1 cellular context compared by ENCODE assay signal in the genomic region with DNA sequence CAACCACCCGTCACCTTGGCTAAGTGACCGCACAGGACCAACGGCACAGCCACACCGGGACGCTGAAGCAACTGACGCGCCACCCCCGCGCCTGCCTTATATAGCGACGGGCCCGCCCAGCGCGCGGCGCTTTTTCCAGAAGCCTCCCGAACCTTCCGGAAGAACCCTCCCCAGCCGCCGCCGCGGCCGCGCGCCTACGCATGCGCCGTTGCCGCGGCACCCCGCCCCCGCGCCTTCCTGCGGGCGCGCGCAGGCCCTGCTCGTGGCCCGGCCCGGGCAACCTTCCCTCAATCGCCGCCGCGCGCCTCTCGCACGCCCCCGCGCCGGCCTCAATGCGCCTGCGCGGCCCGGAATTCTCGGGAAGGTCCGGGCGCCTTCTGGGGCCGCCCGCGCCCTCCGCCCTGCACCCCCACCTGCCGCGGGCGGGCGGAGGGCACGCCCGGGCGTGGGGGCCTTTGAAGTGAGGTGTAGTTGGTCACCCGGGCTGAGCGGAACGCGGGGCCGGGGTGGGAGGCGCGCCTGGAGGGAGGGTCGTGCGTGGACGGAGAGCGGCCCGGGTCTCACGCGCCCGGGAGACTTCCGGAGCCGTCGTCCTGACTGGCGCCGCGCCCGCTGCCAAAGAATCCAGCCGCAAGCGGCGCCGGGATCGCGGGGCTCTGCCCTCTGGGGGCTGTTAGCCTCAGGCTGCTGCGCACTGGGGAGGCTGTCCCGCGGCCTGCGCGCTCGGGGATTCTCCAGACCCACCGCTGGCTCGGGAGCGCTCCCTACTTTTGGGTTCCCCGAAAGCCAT.
A peak's percentile ranks its signal among the peaks of the same experiment; 100 is the strongest.
TF ChIP-seq lines count a peak whose summit lies in the region.

TSS of gene HSP90AA1 (minus strand) at position 73 of the 790 bp plus-strand sequence. CDS start 666 bp downstream, outside the sequence.

TF ChIP-seq in HepG2, 621 proteins besides CTCF, POLR2A, EP300 and RAD21 (continued from another document and continues in another):
- TF ChIP-seq ZNF501 (CRISPR knock-in tag; IDR thresholded peaks at IDR 0.05) (peak; percentile 81; the same call in 1 of the 2 replicates), ZNF451 (CRISPR knock-in tag; IDR thresholded peaks at IDR 0.05) (peak; percentile 24; the same call in 1 of the 2 replicates), ZFP36L1 (CRISPR knock-in tag; IDR thresholded peaks at IDR 0.05) (peak; percentile 17; the same call in 1 of the 2 replicates), ZFP37 (CRISPR knock-in tag; IDR thresholded peaks at IDR 0.05; ENCODE audit: borderline replicate concordance) (peak; percentile 38; the same call in 1 of the 2 replicates), ZSCAN25 (CRISPR knock-in tag; IDR thresholded peaks at IDR 0.05) (no peak; the same call in 1 of the 2 replicates), IKZF1 (IDR thresholded peaks at IDR 0.05) (no peak), ZBTB3 (CRISPR knock-in tag; IDR thresholded peaks at IDR 0.05; ENCODE audit: borderline replicate concordance, low read depth) (no peak), CREB3 (CRISPR knock-in tag; IDR thresholded peaks at IDR 0.05) (0 out of 2 replicates have a peak, but pooled peaks have one; percentile 34), ZNF703 (CRISPR knock-in tag; IDR thresholded peaks at IDR 0.05; ENCODE audit: borderline replicate concordance) (peak; percentile 59; the same call in 1 of the 2 replicates), SPEN (CRISPR knock-in tag; IDR thresholded peaks at IDR 0.05; ENCODE audit: low read depth) (no peak; the same call in 1 of the 2 replicates), ZNF672 (CRISPR knock-in tag; IDR thresholded peaks at IDR 0.05) (peak; percentile 43; the same call in 1 of the 2 replicates), SMAD9 (CRISPR knock-in tag; IDR thresholded peaks at IDR 0.05) (peak; percentile 84; the same call in 1 of the 2 replicates), DNMT1 (CRISPR knock-in tag; IDR thresholded peaks at IDR 0.05) (no peak), ZFP82 (CRISPR knock-in tag; IDR thresholded peaks at IDR 0.05; ENCODE audit: borderline replicate concordance) (peak; percentile 81; the same call in 1 of the 2 replicates), ZNF552 (CRISPR knock-in tag; IDR thresholded peaks at IDR 0.05; ENCODE audit: borderline replicate concordance) (0 out of 2 replicates have a peak, but pooled peaks have one; percentile 71), NFKBIZ (CRISPR knock-in tag; IDR thresholded peaks at IDR 0.05) (peak; percentile 63; the same call in 1 of the 2 replicates), ZBTB7A (CRISPR knock-in tag; IDR thresholded peaks at IDR 0.05) (0 out of 2 replicates have a peak, but pooled peaks have one; percentile 42), MXD3 (CRISPR knock-in tag; IDR thresholded peaks at IDR 0.05) (peak; percentile 51; the same call in 1 of the 2 replicates), CHD4 (IDR thresholded peaks at IDR 0.05; ENCODE audit: borderline replicate concordance, low read length) (no peak), PLRG1 (conservative IDR thresholded peaks at IDR 0.05) (no peak), SNRNP70 (IDR thresholded peaks at IDR 0.05; ENCODE audit: low read depth, low read length) (no peak), ZNF224 (CRISPR knock-in tag; IDR thresholded peaks at IDR 0.05) (peak; percentile 55; the same call in 1 of the 2 replicates), ZNF777 (CRISPR knock-in tag; IDR thresholded peaks at IDR 0.05) (peak; percentile 84; the same call in 1 of the 2 replicates), TCF7 (IDR thresholded peaks at IDR 0.05; ENCODE audit: low read depth) (no peak), ZNF747 (CRISPR knock-in tag; IDR thresholded peaks at IDR 0.05; ENCODE audit: borderline replicate concordance) (peak; percentile 61; the same call in 1 of the 2 replicates), SIX4 (CRISPR knock-in tag; IDR thresholded peaks at IDR 0.05) (peak; percentile 62), CREBL2 (CRISPR knock-in tag; IDR thresholded peaks at IDR 0.05; ENCODE audit: borderline replicate concordance) (peak; percentile 87), HMG20A (CRISPR knock-in tag; IDR thresholded peaks at IDR 0.05; ENCODE audit: borderline replicate concordance) (no peak), ZNF296 (CRISPR knock-in tag; conservative IDR thresholded peaks at IDR 0.05) (0 out of 2 replicates have a peak, but pooled peaks have one; percentile 57), GABPB1 (CRISPR knock-in tag; IDR thresholded peaks at IDR 0.05) (peak; percentile 86), FOXO1 (CRISPR knock-in tag; IDR thresholded peaks at IDR 0.05) (peak; percentile 27; the same call in 1 of the 2 replicates), YEATS2 (CRISPR knock-in tag; IDR thresholded peaks at IDR 0.05; ENCODE audit: borderline replicate concordance) (peak; percentile 63; the same call in 1 of the 2 replicates), PHF8 (CRISPR knock-in tag; IDR thresholded peaks at IDR 0.05) (peak; percentile 79), RBM22 (optimal IDR thresholded peaks at IDR 0.05; ENCODE audit: low read length) (peak; percentile 50), MIER2 (CRISPR knock-in tag; IDR thresholded peaks at IDR 0.05) (no peak), ZNF160 (CRISPR knock-in tag; IDR thresholded peaks at IDR 0.05) (peak; percentile 45; the same call in 1 of the 2 replicates), ZNF670 (CRISPR knock-in tag; IDR thresholded peaks at IDR 0.05; ENCODE audit: borderline replicate concordance) (peak; percentile 80; the same call in 1 of the 2 replicates)
- TF ChIP-seq, protein P1, sequence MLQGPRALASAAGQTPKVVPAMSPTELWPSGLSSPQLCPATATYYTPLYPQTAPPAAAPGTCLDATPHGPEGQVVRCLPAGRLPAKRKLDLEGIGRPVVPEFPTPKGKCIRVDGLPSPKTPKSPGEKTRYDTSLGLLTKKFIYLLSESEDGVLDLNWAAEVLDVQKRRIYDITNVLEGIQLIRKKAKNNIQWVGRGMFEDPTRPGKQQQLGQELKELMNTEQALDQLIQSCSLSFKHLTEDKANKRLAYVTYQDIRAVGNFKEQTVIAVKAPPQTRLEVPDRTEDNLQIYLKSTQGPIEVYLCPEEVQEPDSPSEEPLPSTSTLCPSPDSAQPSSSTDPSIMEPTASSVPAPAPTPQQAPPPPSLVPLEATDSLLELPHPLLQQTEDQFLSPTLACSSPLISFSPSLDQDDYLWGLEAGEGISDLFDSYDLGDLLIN (CRISPR knock-in tag; IDR thresholded peaks at IDR 0.05; ENCODE audit: borderline replicate concordance) = peak; percentile 70; the same call in 1 of the 2 replicates
- TF ChIP-seq, protein P2, sequence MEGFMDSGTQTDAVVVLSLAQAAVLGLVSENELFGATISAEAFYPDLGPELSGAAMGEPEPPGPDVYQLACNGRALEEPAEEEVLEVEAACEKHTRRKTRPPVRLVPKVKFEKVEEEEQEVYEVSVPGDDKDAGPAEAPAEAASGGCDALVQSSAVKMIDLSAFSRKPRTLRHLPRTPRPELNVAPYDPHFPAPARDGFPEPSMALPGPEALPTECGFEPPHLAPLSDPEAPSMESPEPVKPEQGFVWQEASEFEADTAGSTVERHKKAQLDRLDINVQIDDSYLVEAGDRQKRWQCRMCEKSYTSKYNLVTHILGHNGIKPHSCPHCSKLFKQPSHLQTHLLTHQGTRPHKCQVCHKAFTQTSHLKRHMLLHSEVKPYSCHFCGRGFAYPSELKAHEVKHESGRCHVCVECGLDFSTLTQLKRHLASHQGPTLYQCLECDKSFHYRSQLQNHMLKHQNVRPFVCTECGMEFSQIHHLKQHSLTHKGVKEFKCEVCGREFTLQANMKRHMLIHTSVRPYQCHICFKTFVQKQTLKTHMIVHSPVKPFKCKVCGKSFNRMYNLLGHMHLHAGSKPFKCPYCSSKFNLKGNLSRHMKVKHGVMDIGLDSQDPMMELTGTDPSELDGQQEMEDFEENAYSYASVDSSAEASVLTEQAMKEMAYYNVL (CRISPR knock-in tag; IDR thresholded peaks at IDR 0.05; ENCODE audit: borderline replicate concordance) = peak; percentile 33; the same call in 1 of the 2 replicates
- TF ChIP-seq, protein P3, sequence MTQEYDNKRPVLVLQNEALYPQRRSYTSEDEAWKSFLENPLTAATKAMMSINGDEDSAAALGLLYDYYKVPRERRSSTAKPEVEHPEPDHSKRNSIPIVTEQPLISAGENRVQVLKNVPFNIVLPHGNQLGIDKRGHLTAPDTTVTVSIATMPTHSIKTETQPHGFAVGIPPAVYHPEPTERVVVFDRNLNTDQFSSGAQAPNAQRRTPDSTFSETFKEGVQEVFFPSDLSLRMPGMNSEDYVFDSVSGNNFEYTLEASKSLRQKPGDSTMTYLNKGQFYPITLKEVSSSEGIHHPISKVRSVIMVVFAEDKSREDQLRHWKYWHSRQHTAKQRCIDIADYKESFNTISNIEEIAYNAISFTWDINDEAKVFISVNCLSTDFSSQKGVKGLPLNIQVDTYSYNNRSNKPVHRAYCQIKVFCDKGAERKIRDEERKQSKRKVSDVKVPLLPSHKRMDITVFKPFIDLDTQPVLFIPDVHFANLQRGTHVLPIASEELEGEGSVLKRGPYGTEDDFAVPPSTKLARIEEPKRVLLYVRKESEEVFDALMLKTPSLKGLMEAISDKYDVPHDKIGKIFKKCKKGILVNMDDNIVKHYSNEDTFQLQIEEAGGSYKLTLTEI (CRISPR knock-in tag; conservative IDR thresholded peaks at IDR 0.05) = no peak
- TF ChIP-seq, protein P4, sequence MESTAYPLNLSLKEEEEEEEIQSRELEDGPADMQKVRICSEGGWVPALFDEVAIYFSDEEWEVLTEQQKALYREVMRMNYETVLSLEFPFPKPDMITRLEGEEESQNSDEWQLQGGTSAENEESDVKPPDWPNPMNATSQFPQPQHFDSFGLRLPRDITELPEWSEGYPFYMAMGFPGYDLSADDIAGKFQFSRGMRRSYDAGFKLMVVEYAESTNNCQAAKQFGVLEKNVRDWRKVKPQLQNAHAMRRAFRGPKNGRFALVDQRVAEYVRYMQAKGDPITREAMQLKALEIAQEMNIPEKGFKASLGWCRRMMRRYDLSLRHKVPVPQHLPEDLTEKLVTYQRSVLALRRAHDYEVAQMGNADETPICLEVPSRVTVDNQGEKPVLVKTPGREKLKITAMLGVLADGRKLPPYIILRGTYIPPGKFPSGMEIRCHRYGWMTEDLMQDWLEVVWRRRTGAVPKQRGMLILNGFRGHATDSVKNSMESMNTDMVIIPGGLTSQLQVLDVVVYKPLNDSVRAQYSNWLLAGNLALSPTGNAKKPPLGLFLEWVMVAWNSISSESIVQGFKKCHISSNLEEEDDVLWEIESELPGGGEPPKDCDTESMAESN (CRISPR knock-in tag; conservative IDR thresholded peaks at IDR 0.05) = peak; percentile 70
